Comparison of ENCODE assay signal across 21 cellular contexts in genomic region chr4:41414380-41414779, GRCh38.
A peak's percentile ranks its signal among the peaks of the same experiment; 100 is the strongest.
DNase-seq lines count a peak whose midpoint lies in the region; ATAC-seq, FAIRE-seq and TF ChIP-seq lines count a peak whose summit lies in the region.
"Had no signal": no experiment of that assay in that cellular context is flagged by ENCODE, and none has a peak within 500 bp of the region (broad histone marks: within the 10 kb centered on the region; RNA-seq: fewer than 3 reads in every experiment).

No MANE protein-coding gene starts in this region.

- H3K4me3 ChIP-seq in PC-3 (ENCODE audit: low read length) (no peak overlapping the region), neural cell (ENCODE audit: low read length) (no peak overlapping the region), smooth muscle cell (no peak overlapping the region), ovary (no peak overlapping the region)

- no peak for ATAC-seq in PC-3
- ATAC-seq: CD8-positive, alpha-beta T cell; HCT116 had no signal

- TF ChIP-seq RAD21 in neural cell (conservative IDR thresholded peaks at IDR 0.05) = no peak

- H3K4me1 ChIP-seq in PC-3 (ENCODE audit: insufficient read depth, low read length) (peaks cover 32% of the 10 kb centered on the region), smooth muscle cell (ENCODE audit: low read depth) (peaks cover 10% of the 10 kb centered on the region), ovary (ENCODE audit: insufficient read depth) (peaks cover 4% of the 10 kb centered on the region)

- POLR2A ChIA-PET in PC-3 (lab: Charles Lee; ENCODE audit: unreplicated experiment) = no interaction called here

- TF ChIP-seq POLR2A in ovary (IDR thresholded peaks at IDR 0.05) = no peak

- H3K4me2 ChIP-seq in PC-3 (ENCODE audit: low read length) (0 out of 2 replicates have a peak overlapping the region, but pooled peaks have one; percentile 51), neural cell (ENCODE audit: low read length) (no peak overlapping the region), smooth muscle cell (peak overlapping the region; percentile 58)

- TF ChIP-seq CTCF in D721Med (IDR thresholded peaks at IDR 0.05; ENCODE audit: insufficient read depth, missing control alignments) = no peak
- TF ChIP-seq CTCF in PC-3 (conservative IDR thresholded peaks at IDR 0.05; ENCODE audit: low read depth, low read length) = no peak
- TF ChIP-seq CTCF in neural cell (IDR thresholded peaks at IDR 0.05; ENCODE audit: poor library complexity, severe bottlenecking) = no peak
- TF ChIP-seq CTCF in smooth muscle cell (IDR thresholded peaks at IDR 0.05; ENCODE audit: borderline replicate concordance, insufficient read depth, poor library complexity, severe bottlenecking) = no peak
- TF ChIP-seq CTCF in ovary (IDR thresholded peaks at IDR 0.05) = no peak

- WGBS in smooth muscle cell (ENCODE audit: low lambda C conversion rate) = 22% methylated on average over 7 of the region's 7 CpGs
- WGBS in ovary, 3 donors = 73 to 76% (median 75%) methylated on average over 7 of the region's 7 CpGs

- H3K27ac ChIP-seq in PC-3 (ENCODE audit: low read length) (no peak overlapping the region), neural cell (ENCODE audit: low read length) (no peak overlapping the region), smooth muscle cell (ENCODE audit: low read depth) (no peak overlapping the region), ovary (no peak overlapping the region)
- H3K27ac ChIP-seq: C4-2B had no signal

- intact Hi-C loops in PC-3 (cut with micrococcal nuclease) (no loop called here), ovary (cut with DNase I) (no loop called here), cardiac septum (cut with DNase I) (no loop called here)

- H3K36me3 ChIP-seq in PC-3 (ENCODE audit: low read depth, low read length) = no peaks in the 10 kb centered on the region
- no peaks in the 10 kb centered on the region for H3K36me3 ChIP-seq in neural cell (ENCODE audit: insufficient read depth, low read length)
- no peaks in the 10 kb centered on the region for H3K36me3 ChIP-seq in smooth muscle cell (ENCODE audit: low read depth)
- H3K36me3 ChIP-seq in ovary = no peaks in the 10 kb centered on the region

- no peak overlapping the region for H2AFZ ChIP-seq in PC-3 (ENCODE audit: low read length)
- no peak overlapping the region for H2AFZ ChIP-seq in neural cell (ENCODE audit: low read depth, low read length)
- H2AFZ ChIP-seq in smooth muscle cell (ENCODE audit: low read depth) = no peak overlapping the region

- no peaks in the 10 kb centered on the region for H4K20me1 ChIP-seq in PC-3 (ENCODE audit: low read length)
- no peaks in the 10 kb centered on the region for H4K20me1 ChIP-seq in neural cell (ENCODE audit: insufficient read depth)
- H4K20me1 ChIP-seq in smooth muscle cell (ENCODE audit: low read depth) = peaks cover 4% of the 10 kb centered on the region

- H3K9me2 ChIP-seq in PC-3 (replicated peaks; ENCODE audit: low read length) = no peaks in the 10 kb centered on the region
- H3K9me2 ChIP-seq in neural cell (ENCODE audit: insufficient read depth, low read length) = no peaks in the 10 kb centered on the region

- H3K9me3 ChIP-seq in PC-3 (ENCODE audit: low read length) = no peaks in the 10 kb centered on the region
- no peaks in the 10 kb centered on the region for H3K9me3 ChIP-seq in neural cell (ENCODE audit: low read length)
- no peaks in the 10 kb centered on the region for H3K9me3 ChIP-seq in smooth muscle cell (replicated peaks; ENCODE audit: low read depth)
- no peaks in the 10 kb centered on the region for H3K9me3 ChIP-seq in ovary
- H3K9me3 ChIP-seq: Caco-2 had no signal

- BruUV-seq in PC-3 (replicated peaks; lab: Mats Ljungman, UMichigan) = no TSS peak

- H3K27me3 ChIP-seq in PC-3 (ENCODE audit: low read length) = no peaks in the 10 kb centered on the region
- no peaks in the 10 kb centered on the region for H3K27me3 ChIP-seq in neural cell (ENCODE audit: insufficient read depth, low read depth, low read length)
- H3K27me3 ChIP-seq in smooth muscle cell (ENCODE audit: low read depth) = peaks cover 5% of the 10 kb centered on the region
- H3K27me3 ChIP-seq in ovary = no peaks in the 10 kb centered on the region

- TF ChIP-seq EP300 in neural cell (conservative IDR thresholded peaks at IDR 0.05; ENCODE audit: poor library complexity, severe bottlenecking) (peak; percentile 24), ovary (IDR thresholded peaks at IDR 0.05) (no peak)

- DNase-seq in D721Med (ENCODE audit: insufficient read length, low spot score) = no peak
- DNase-seq in PC-3 = no peak
- DNase-seq in smooth muscle cell (lab: John Stamatoyannopoulos, UW; ENCODE audit: unreplicated experiment) = no peak
- no peak for DNase-seq in ovary
- DNase-seq in cardiac septum (ENCODE audit: low spot score) = no peak
- DNase-seq in middle frontal gyrus (ENCODE audit: extremely low spot score, low spot score) = no peak
- DNase-seq: Caco-2; CD8-positive, alpha-beta T cell; DMS79 treated with DMSO at 0.1 percent for 48 hours; GF-D8; NCI-H1092; NCI-H2081 treated with DMSO at 0.1 percent for 48 hours; NCI-H2171; NCI-H510A; NCI-H69; Right ventricle myocardium superior had no signal

- CTCF ChIA-PET in PC-3 (lab: Charles Lee) = no interaction called here

- H3F3A ChIP-seq in PC-3 (ENCODE audit: low read length, unreplicated experiment) (no peaks in the 10 kb centered on the region), neural cell (ENCODE audit: insufficient read depth, low read length, poor library complexity, severe bottlenecking) (no peaks in the 10 kb centered on the region), smooth muscle cell (ENCODE audit: low read depth) (peaks cover 6% of the 10 kb centered on the region)

- no peak overlapping the region for H3K9ac ChIP-seq in PC-3 (ENCODE audit: low read length)
- no peak overlapping the region for H3K9ac ChIP-seq in neural cell (ENCODE audit: low read length)
- no peak overlapping the region for H3K9ac ChIP-seq in smooth muscle cell (ENCODE audit: low read depth)

- H3K79me2 ChIP-seq in PC-3 (ENCODE audit: low read length) (no peaks in the 10 kb centered on the region; the same call in 1 of the 2 replicates), neural cell (replicated peaks; ENCODE audit: insufficient read depth, low read length) (no peaks in the 10 kb centered on the region), smooth muscle cell (ENCODE audit: low read depth) (no peaks in the 10 kb centered on the region)

- FAIRE-seq in D721Med (lab: Jason Lieb, UNC) = peak; percentile 73
- FAIRE-seq: GM12891, GM19239 had no signal

TF ChIP-seq in neural cell, 6 proteins besides CTCF, POLR2A, EP300 and RAD21:
- no peak for TF ChIP-seq EZH2 (IDR thresholded peaks at IDR 0.05; ENCODE audit: borderline replicate concordance, insufficient read depth, low read length, poor library complexity, severe bottlenecking)
- TF ChIP-seq REST (IDR thresholded peaks at IDR 0.05; ENCODE audit: borderline replicate concordance) = no peak
- TF ChIP-seq TAF1 (IDR thresholded peaks at IDR 0.05; ENCODE audit: low read depth) = no peak
- no peak for TF ChIP-seq MXI1 (conservative IDR thresholded peaks at IDR 0.05; ENCODE audit: poor library complexity, severe bottlenecking)
- TF ChIP-seq POLR2AphosphoS5 (IDR thresholded peaks at IDR 0.05) = no peak
- no peak for TF ChIP-seq SMC3 (conservative IDR thresholded peaks at IDR 0.05; ENCODE audit: poor library complexity)
TF ChIP-seq in neural cell: peak in this region for 0.
